ENCODE assay signal across 19 cellular contexts in the genomic region with DNA sequence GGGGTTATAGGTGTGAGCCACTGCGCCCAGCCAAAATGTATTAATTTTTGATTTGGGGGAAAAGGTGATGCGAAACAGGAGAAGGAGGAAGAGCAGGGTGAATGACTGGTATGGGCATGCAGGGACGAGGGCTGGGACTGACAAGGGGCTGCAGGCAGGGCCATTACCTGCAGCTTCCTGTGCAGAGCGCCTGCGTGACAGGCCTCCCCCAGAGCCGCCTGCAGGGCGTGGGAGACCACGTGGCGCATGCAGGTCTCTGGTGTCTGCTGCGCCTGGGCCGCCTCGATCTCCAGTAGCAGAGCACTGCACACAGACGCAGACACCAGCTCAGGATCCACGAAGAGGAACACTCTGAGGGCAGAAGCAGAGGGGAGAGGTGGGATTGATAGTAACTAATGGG. TPM values are rescaled to one million over a fixed set of nuclear protein-coding genes. Genes with fewer than 3 reads are reported as not detected.
"Had no signal": no experiment of that assay in that cellular context is flagged by ENCODE, and none has a peak within 500 bp of the region (broad histone marks: within the 10 kb centered on the region; RNA-seq: fewer than 3 reads in every experiment).

No MANE protein-coding gene starts in this region.

- H3K9me3 ChIP-seq: heart left ventricle, neutrophil, ovary, upper lobe of left lung, vagina had no signal

- H3K27ac Mint-ChIP-seq: dendritic cell treated with granulocyte-macrophage colony-stimulating factor and Interleukin-4, amounts not matched to agents 40 ng/mL and 50 ng/mL, for 4 days; effector memory CD8-positive, alpha-beta T cell; naive thymus-derived CD8-positive, alpha-beta T cell had no signal

- H3K27ac ChIP-seq: heart left ventricle, neutrophil, ovary, upper lobe of left lung, vagina had no signal

- DNase-seq: effector memory CD8-positive, alpha-beta T cell; foreskin melanocyte; heart left ventricle; hippocampal formation; kidney glomerular epithelial cell; mesendoderm; naive thymus-derived CD8-positive, alpha-beta T cell; ovary; right cardiac atrium; small intestine; stimulated activated CD4-positive, alpha-beta T cell treated with anti-CD3 and anti-CD28 coated beads, Interleukin-12 subunit alpha, Interleukin-12 subunit beta, amount 100 ng/mL, for 4 hours; stimulated activated CD4-positive, alpha-beta T cell treated with anti-CD3 and anti-CD28 coated beads, Interleukin-2, amount 100 ng/mL, for 48 hours; stimulated activated naive CD4-positive, alpha-beta T cell treated with Interleukin-2 at 50 U/mL for 16 hours; upper lobe of left lung had no signal

- H3K36me3 ChIP-seq: ovary, upper lobe of left lung, vagina had no signal

- H3K4me1 Mint-ChIP-seq: naive thymus-derived CD8-positive, alpha-beta T cell had no signal

- H3K4me1 ChIP-seq: upper lobe of left lung, vagina had no signal

- H3K27me3 ChIP-seq: neutrophil, ovary, upper lobe of left lung, vagina had no signal

- H3K9me3 Mint-ChIP-seq: dendritic cell treated with granulocyte-macrophage colony-stimulating factor and Interleukin-4, amounts not matched to agents 40 ng/mL and 50 ng/mL, for 4 days; naive thymus-derived CD8-positive, alpha-beta T cell had no signal

- H3K27me3 Mint-ChIP-seq: dendritic cell treated with granulocyte-macrophage colony-stimulating factor and Interleukin-4, amounts not matched to agents 40 ng/mL and 50 ng/mL, for 4 days; naive thymus-derived CD8-positive, alpha-beta T cell had no signal

- H3K4me3 ChIP-seq: heart left ventricle, ovary, upper lobe of left lung, vagina had no signal

- H3K4me3 Mint-ChIP-seq: dendritic cell treated with granulocyte-macrophage colony-stimulating factor and Interleukin-4, amounts not matched to agents 40 ng/mL and 50 ng/mL, for 4 days; effector memory CD8-positive, alpha-beta T cell; naive thymus-derived CD8-positive, alpha-beta T cell had no signal

RNA-seq across cellular contexts. Expression of a gene that starts 32.4 kb away (rescaled TPM):
- total RNA-seq: epithelial cell of proximal tubule, lung microvascular endothelial cell had no signal

RNA-seq across cellular contexts. Expression of a gene that starts 35.9 kb away (rescaled TPM):
- total RNA-seq: epithelial cell of proximal tubule, lung microvascular endothelial cell, right cardiac atrium, vagina had no signal
